Comparison of ENCODE assay signal across 1 cellular context in genomic region chr4:89056953-89057398, GRCh38.
A peak's percentile ranks its signal among the peaks of the same experiment; 100 is the strongest.
TF ChIP-seq lines count a peak whose summit lies in the region.

FAM13A (minus strand) TSS chr4:89057185; CDS start chr4:89056964, 221 bp downstream.

TF ChIP-seq in K562, 482 proteins besides CTCF, POLR2A, EP300 and RAD21 (continued from another document and continues in another):
- no peak for TF ChIP-seq ARID4B (CRISPR knock-in tag; IDR thresholded peaks at IDR 0.05)
- TF ChIP-seq RBM34 (IDR thresholded peaks at IDR 0.05; ENCODE audit: borderline replicate concordance, insufficient read depth, low read length) = no peak
- no peak for TF ChIP-seq RFX1 (IDR thresholded peaks at IDR 0.05)
- peak; percentile 50; the same call in 1 of the 2 replicates for TF ChIP-seq GABPA (tag; conservative IDR thresholded peaks at IDR 0.05; ENCODE audit: low read depth)
- peak; percentile 61 for TF ChIP-seq GTF2B (IDR thresholded peaks at IDR 0.05; ENCODE audit: extremely low read depth, insufficient read length)
- peak; percentile 62; the same call in 1 of the 2 replicates for TF ChIP-seq DIDO1 (tag; IDR thresholded peaks at IDR 0.05; ENCODE audit: low read depth)
- TF ChIP-seq TSC22D4 (tag; IDR thresholded peaks at IDR 0.05) = no peak
- peak; percentile 74 for TF ChIP-seq EHMT2 (IDR thresholded peaks at IDR 0.05)
- TF ChIP-seq ZNF384 (IDR thresholded peaks at IDR 0.05; ENCODE audit: low read depth, low read length) = peak; percentile 71
- no peak for TF ChIP-seq NR2C2 (CRISPR knock-in tag; IDR thresholded peaks at IDR 0.05)
- TF ChIP-seq NR2C2 (tag; IDR thresholded peaks at IDR 0.05) = peak; percentile 50
- no peak for TF ChIP-seq ZNF431 (CRISPR knock-in tag; IDR thresholded peaks at IDR 0.05)
- TF ChIP-seq SIN3A (IDR thresholded peaks at IDR 0.05; ENCODE audit: borderline replicate concordance in 2 of 2, control insufficient read depth in 1 of 2, low read depth in 2 of 2, low read length in 2 of 2) = no peak
- peak; percentile 50; the same call in 1 of the 2 replicates for TF ChIP-seq SP1 (CRISPR knock-in tag; IDR thresholded peaks at IDR 0.05)
- TF ChIP-seq KLF6 (CRISPR knock-in tag; IDR thresholded peaks at IDR 0.05; ENCODE audit: borderline replicate concordance) = 0 out of 2 replicates have a peak, but pooled peaks have one; percentile 41
- TF ChIP-seq SUPT5H (IDR thresholded peaks at IDR 0.05) = peak; percentile 76
- TF ChIP-seq GABPB1 (CRISPR knock-in tag; IDR thresholded peaks at IDR 0.05) = peak; percentile 43; the same call in 1 of the 2 replicates
- TF ChIP-seq ZNF740 (CRISPR knock-in tag; IDR thresholded peaks at IDR 0.05) = no peak
- no peak for TF ChIP-seq ZNF740 (tag; IDR thresholded peaks at IDR 0.05)
- peak; percentile 58; the same call in 1 of the 2 replicates for TF ChIP-seq LEF1 (IDR thresholded peaks at IDR 0.05)
- TF ChIP-seq SOX6 (IDR thresholded peaks at IDR 0.05) = peak; percentile 34; the same call in 1 of the 2 replicates
- no peak for TF ChIP-seq ZBTB9 (CRISPR knock-in tag; IDR thresholded peaks at IDR 0.05)
- no peak for TF ChIP-seq SMARCA5 (IDR thresholded peaks at IDR 0.05)
- no peak for TF ChIP-seq IRF9 (tag; IDR thresholded peaks at IDR 0.05)
- no peak; a peak in 1 of 4 replicates for TF ChIP-seq MLLT1 (IDR thresholded peaks at IDR 0.05)
- no peak for TF ChIP-seq CTCFL (IDR thresholded peaks at IDR 0.05; ENCODE audit: borderline replicate concordance, insufficient read depth, low read depth, low read length, poor library complexity, severe bottlenecking)
- peak in 1 of 2 experiments; percentile 43 for TF ChIP-seq E2F6 (IDR thresholded peaks at IDR 0.05; ENCODE audit: borderline replicate concordance in 1 of 2, extremely low read depth in 1 of 2, insufficient read depth in 1 of 2, insufficient read length in 1 of 2, low read depth in 1 of 2, low read length in 1 of 2, poor library complexity in 1 of 2, severe bottlenecking in 1 of 2)
- peak; percentile 87; the same call in 1 of the 2 replicates for TF ChIP-seq MITF (IDR thresholded peaks at IDR 0.05)
- TF ChIP-seq WHSC1 (IDR thresholded peaks at IDR 0.05; ENCODE audit: low read length) = no peak
- TF ChIP-seq ETS1 (conservative IDR thresholded peaks at IDR 0.05; ENCODE audit: control insufficient read depth, low read depth, low read length) = no peak
- no peak for TF ChIP-seq ZNF165 (CRISPR knock-in tag; IDR thresholded peaks at IDR 0.05; ENCODE audit: borderline replicate concordance)
- 0 out of 2 replicates have a peak, but pooled peaks have one; percentile 13 for TF ChIP-seq LARP7 (IDR thresholded peaks at IDR 0.05)
- TF ChIP-seq ELF1 (tag; IDR thresholded peaks at IDR 0.05) = no peak
- TF ChIP-seq SRSF1 (IDR thresholded peaks at IDR 0.05; ENCODE audit: low read depth, low read length) = no peak
- no peak for TF ChIP-seq NCOA2 (IDR thresholded peaks at IDR 0.05; ENCODE audit: partially characterized antibody in 2 of 2)
- no peak for TF ChIP-seq ATF2 (CRISPR knock-in tag; IDR thresholded peaks at IDR 0.05)
- no peak for TF ChIP-seq HNRNPH1 (optimal IDR thresholded peaks at IDR 0.05; ENCODE audit: low read depth, low read length)
- no peak for TF ChIP-seq ZNF57 (CRISPR knock-in tag; IDR thresholded peaks at IDR 0.05)
- TF ChIP-seq STAT5A (IDR thresholded peaks at IDR 0.05; ENCODE audit: borderline replicate concordance, low read length) = peak; percentile 37; the same call in 1 of the 2 replicates
- TF ChIP-seq TAL1 (IDR thresholded peaks at IDR 0.05) = peak; percentile 3; the same call in 1 of the 2 replicates
- no peak for TF ChIP-seq FIP1L1 (IDR thresholded peaks at IDR 0.05; ENCODE audit: low read depth, low read length, poor library complexity, severe bottlenecking)
- no peak for TF ChIP-seq ZFP91 (CRISPR knock-in tag; IDR thresholded peaks at IDR 0.05)
- TF ChIP-seq NFE2L1 (tag; IDR thresholded peaks at IDR 0.05; ENCODE audit: borderline replicate concordance, low read depth) = peak; percentile 34; the same call in 1 of the 2 replicates
